In genomic region chr11:63610604-63611394, GRCh38 we compare ENCODE assay signal across 10 cellular contexts. TPM values are rescaled to one million over a fixed set of nuclear protein-coding genes. Genes with fewer than 3 reads are reported as not detected.
DNase-seq lines count a peak whose midpoint lies in the region; ATAC-seq and TF ChIP-seq lines count a peak whose summit lies in the region.
"Had no signal": no experiment of that assay in that cellular context is flagged by ENCODE, and none has a peak within 500 bp of the region (broad histone marks: within the 10 kb centered on the region; RNA-seq: fewer than 3 reads in every experiment).

No MANE protein-coding gene starts in this region.

- DNase-seq in HAP-1 (ENCODE audit: low spot score in 2 of 2) (peak; percentile 73 to 75), NT2/D1 (ENCODE audit: low read depth, low spot score) (peak; percentile 49), gastrocnemius medialis (no peak), epidermal melanocyte (ENCODE audit: insufficient read length, low spot score) (no peak), GM20000 (ENCODE audit: low spot score) (no peak), germinal center (ENCODE audit: low spot score) (no peak), erythroblast (lab: John Stamatoyannopoulos, UW) (no peak)
- DNase-seq: activated gamma-delta T cell treated with Interleukin-2 at 50 U/mL for 16 hours had no signal

- H3K4me3 ChIP-seq in HAP-1 (no peak overlapping the region; the same call in 1 of the 2 replicates), NT2/D1 (ENCODE audit: insufficient read length, low read depth) (no peak overlapping the region), gastroesophageal sphincter (no peak overlapping the region), gastrocnemius medialis (peak overlapping the region in 1 of 4 donors; percentile 15)

- no peak overlapping the region for H3K9ac ChIP-seq in NT2/D1 (ENCODE audit: insufficient read length, low read depth)

- no peak for TF ChIP-seq EP300 in gastroesophageal sphincter (IDR thresholded peaks at IDR 0.05)

- ATAC-seq in gastroesophageal sphincter (no peak), gastrocnemius medialis (no peak)
- ATAC-seq: Panc1 had no signal

- intact Hi-C loops in gastrocnemius medialis (cut with DNase I; ENCODE audit: low total_unique reads): loop anchor here (2.0 kb wide), 1 partner anchor 36 kb away; no protein-coding TSS in a partner anchor

- peaks cover 35% of the 10 kb centered on the region for H3K4me1 ChIP-seq in HAP-1
- peaks cover 11% of the 10 kb centered on the region for H3K4me1 ChIP-seq in NT2/D1 (ENCODE audit: insufficient read depth, insufficient read length)
- peaks cover 0 to 56% (median 20%) of the 10 kb centered on the region in 3 donors for H3K4me1 ChIP-seq in gastroesophageal sphincter
- peaks cover 46% of the 10 kb centered on the region in 2 donors for H3K4me1 ChIP-seq in gastrocnemius medialis

- TF ChIP-seq CTCF in gastroesophageal sphincter (IDR thresholded peaks at IDR 0.05): peak in 2 of 4 experiments; percentile 20 to 25
- TF ChIP-seq CTCF in gastrocnemius medialis (IDR thresholded peaks at IDR 0.05 in 4 of 5, conservative IDR thresholded peaks at IDR 0.05 in 1 of 5): no peak
- TF ChIP-seq CTCF in GM20000 (IDR thresholded peaks at IDR 0.05; ENCODE audit: extremely low read depth, missing control alignments): no peak

- peaks cover 8% of the 10 kb centered on the region; the same call in 1 of the 2 replicates for H3K36me3 ChIP-seq in HAP-1 (replicated peaks)
- H3K36me3 ChIP-seq in NT2/D1 (ENCODE audit: insufficient read depth, insufficient read length, low read length): no peaks in the 10 kb centered on the region
- H3K36me3 ChIP-seq in gastroesophageal sphincter: no peaks in the 10 kb centered on the region
- H3K36me3 ChIP-seq in gastrocnemius medialis: no peaks in the 10 kb centered on the region

- WGBS in gastroesophageal sphincter (ENCODE audit: low coverage in 1 of 2), 2 donors: 53 to 56% methylated on average over 4 to 14 of the region's 14 CpGs

- H3K27ac ChIP-seq in gastroesophageal sphincter: peak overlapping the region in 3 of 4 donors; percentile 61 to 92 (median 86)
- peak overlapping the region; percentile 85 to 99 (median 94) for H3K27ac ChIP-seq in gastrocnemius medialis

- TF ChIP-seq POLR2A in gastroesophageal sphincter (IDR thresholded peaks at IDR 0.05) (no peak), gastrocnemius medialis (IDR thresholded peaks at IDR 0.05) (no peak), erythroblast (IDR thresholded peaks at IDR 0.05; ENCODE audit: low read length) (no peak)

- H3K9me3 ChIP-seq in HAP-1: no peaks in the 10 kb centered on the region
- H3K9me3 ChIP-seq in NT2/D1 (ENCODE audit: insufficient read depth, low read length): no peaks in the 10 kb centered on the region
- H3K9me3 ChIP-seq in gastroesophageal sphincter: no peaks in the 10 kb centered on the region
- H3K9me3 ChIP-seq in gastrocnemius medialis: no peaks in the 10 kb centered on the region

- in situ Hi-C loops in HAP-1 (cut with MboI; ENCODE audit: low sequenced_read_pairs) (loop anchor here (5.0 kb wide), 1 partner anchor 78 kb away; no protein-coding TSS in a partner anchor), gastrocnemius medialis (cut with MboI; ENCODE audit: low sequenced_read_pairs in 4 of 4) (no loop called here)

- H3K27me3 ChIP-seq in HAP-1 (ENCODE audit: low read depth) (no peaks in the 10 kb centered on the region), NT2/D1 (ENCODE audit: insufficient read depth, insufficient read length) (peaks cover 49% of the 10 kb centered on the region), gastroesophageal sphincter (no peaks in the 10 kb centered on the region), gastrocnemius medialis (no peaks in the 10 kb centered on the region)

RNA-seq across cellular contexts. Expression of gene PLAAT3, which starts 3.4 kb away (rescaled TPM):
- total RNA-seq in gastroesophageal sphincter (10 to 100 TPM; 45.9 to 69.1 (median 53.2) TPM), gastrocnemius medialis (10 to 100 TPM; 58.0 to 76.5 (median 67.5) TPM)

RNA-seq across cellular contexts. Expression of gene PLAAT2, which starts 47.6 kb away (rescaled TPM):
- total RNA-seq in gastroesophageal sphincter (not detected), gastrocnemius medialis (not detected)

Comparison
In these comparisons a context has a peak if more than half of its experiments do, and no peak if none do; other contexts are left out.
1. DNase-seq: peak in HAP-1 (2 of 2) and NT2/D1 (single experiment); none in gastrocnemius medialis (0 of 2), epidermal melanocyte (single experiment), GM20000 (single experiment), germinal center (single experiment) and erythroblast (0 of 2).